In genomic region chr15:40873625-40874561, GRCh38 we compare ENCODE assay signal across 1 cellular context.
TF ChIP-seq lines count a peak whose summit lies in the region.

TSS of gene RHOV (minus strand) at chr15:40874234. CDS start at chr15:40874139, 95 bp downstream.

TF ChIP-seq in HepG2, 621 proteins besides CTCF, POLR2A, EP300 and RAD21 (continued from another document and continues in another):
- TF ChIP-seq, protein P1, sequence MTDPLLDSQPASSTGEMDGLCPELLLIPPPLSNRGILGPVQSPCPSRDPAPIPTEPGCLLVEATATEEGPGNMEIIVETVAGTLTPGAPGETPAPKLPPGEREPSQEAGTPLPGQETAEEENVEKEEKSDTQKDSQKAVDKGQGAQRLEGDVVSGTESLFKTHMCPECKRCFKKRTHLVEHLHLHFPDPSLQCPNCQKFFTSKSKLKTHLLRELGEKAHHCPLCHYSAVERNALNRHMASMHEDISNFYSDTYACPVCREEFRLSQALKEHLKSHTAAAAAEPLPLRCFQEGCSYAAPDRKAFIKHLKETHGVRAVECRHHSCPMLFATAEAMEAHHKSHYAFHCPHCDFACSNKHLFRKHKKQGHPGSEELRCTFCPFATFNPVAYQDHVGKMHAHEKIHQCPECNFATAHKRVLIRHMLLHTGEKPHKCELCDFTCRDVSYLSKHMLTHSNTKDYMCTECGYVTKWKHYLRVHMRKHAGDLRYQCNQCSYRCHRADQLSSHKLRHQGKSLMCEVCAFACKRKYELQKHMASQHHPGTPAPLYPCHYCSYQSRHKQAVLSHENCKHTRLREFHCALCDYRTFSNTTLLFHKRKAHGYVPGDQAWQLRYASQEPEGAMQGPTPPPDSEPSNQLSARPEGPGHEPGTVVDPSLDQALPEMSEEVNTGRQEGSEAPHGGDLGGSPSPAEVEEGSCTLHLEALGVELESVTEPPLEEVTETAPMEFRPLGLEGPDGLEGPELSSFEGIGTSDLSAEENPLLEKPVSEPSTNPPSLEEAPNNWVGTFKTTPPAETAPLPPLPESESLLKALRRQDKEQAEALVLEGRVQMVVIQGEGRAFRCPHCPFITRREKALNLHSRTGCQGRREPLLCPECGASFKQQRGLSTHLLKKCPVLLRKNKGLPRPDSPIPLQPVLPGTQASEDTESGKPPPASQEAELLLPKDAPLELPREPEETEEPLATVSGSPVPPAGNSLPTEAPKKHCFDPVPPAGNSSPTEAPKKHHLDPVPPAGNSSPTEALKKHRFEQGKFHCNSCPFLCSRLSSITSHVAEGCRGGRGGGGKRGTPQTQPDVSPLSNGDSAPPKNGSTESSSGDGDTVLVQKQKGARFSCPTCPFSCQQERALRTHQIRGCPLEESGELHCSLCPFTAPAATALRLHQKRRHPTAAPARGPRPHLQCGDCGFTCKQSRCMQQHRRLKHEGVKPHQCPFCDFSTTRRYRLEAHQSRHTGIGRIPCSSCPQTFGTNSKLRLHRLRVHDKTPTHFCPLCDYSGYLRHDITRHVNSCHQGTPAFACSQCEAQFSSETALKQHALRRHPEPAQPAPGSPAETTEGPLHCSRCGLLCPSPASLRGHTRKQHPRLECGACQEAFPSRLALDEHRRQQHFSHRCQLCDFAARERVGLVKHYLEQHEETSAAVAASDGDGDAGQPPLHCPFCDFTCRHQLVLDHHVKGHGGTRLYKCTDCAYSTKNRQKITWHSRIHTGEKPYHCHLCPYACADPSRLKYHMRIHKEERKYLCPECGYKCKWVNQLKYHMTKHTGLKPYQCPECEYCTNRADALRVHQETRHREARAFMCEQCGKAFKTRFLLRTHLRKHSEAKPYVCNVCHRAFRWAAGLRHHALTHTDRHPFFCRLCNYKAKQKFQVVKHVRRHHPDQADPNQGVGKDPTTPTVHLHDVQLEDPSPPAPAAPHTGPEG (CRISPR knock-in tag; IDR thresholded peaks at IDR 0.05) = 0 out of 2 replicates have a peak, but pooled peaks have one; percentile 59
- TF ChIP-seq NFKB2 (CRISPR knock-in tag; IDR thresholded peaks at IDR 0.05; ENCODE audit: borderline replicate concordance) = peak; percentile 51; the same call in 1 of the 2 replicates
- no peak for TF ChIP-seq PRDM10 (CRISPR knock-in tag; IDR thresholded peaks at IDR 0.05; ENCODE audit: low read depth)
- TF ChIP-seq TGIF2 (CRISPR knock-in tag; IDR thresholded peaks at IDR 0.05) = no peak
- no peak for TF ChIP-seq ZNF33A (CRISPR knock-in tag; IDR thresholded peaks at IDR 0.05; ENCODE audit: borderline replicate concordance)
- no peak for TF ChIP-seq ZNF225 (CRISPR knock-in tag; IDR thresholded peaks at IDR 0.05)
- no peak for TF ChIP-seq JUN (CRISPR knock-in tag; IDR thresholded peaks at IDR 0.05)
- TF ChIP-seq ZNF337 (CRISPR knock-in tag; IDR thresholded peaks at IDR 0.05; ENCODE audit: borderline replicate concordance, low read depth) = no peak
- TF ChIP-seq ZNF670 (CRISPR knock-in tag; IDR thresholded peaks at IDR 0.05; ENCODE audit: borderline replicate concordance) = no peak
- TF ChIP-seq SIX1 (CRISPR knock-in tag; IDR thresholded peaks at IDR 0.05; ENCODE audit: borderline replicate concordance) = no peak
- TF ChIP-seq ARNT2 (CRISPR knock-in tag; IDR thresholded peaks at IDR 0.05; ENCODE audit: low read depth) = 0 out of 2 replicates have a peak, but pooled peaks have one; percentile 46
- TF ChIP-seq ZNF644 (CRISPR knock-in tag; IDR thresholded peaks at IDR 0.05; ENCODE audit: low read depth) = no peak
- TF ChIP-seq ZNF34 (CRISPR knock-in tag; IDR thresholded peaks at IDR 0.05; ENCODE audit: borderline replicate concordance) = no peak
- no peak for TF ChIP-seq POLR2AphosphoS5 (IDR thresholded peaks at IDR 0.05; ENCODE audit: low read depth, low read length)
- no peak for TF ChIP-seq RXRA (CRISPR knock-in tag; IDR thresholded peaks at IDR 0.05)
- TF ChIP-seq ZC3H13 (CRISPR knock-in tag; IDR thresholded peaks at IDR 0.05) = peak; percentile 46; the same call in 1 of the 2 replicates
- no peak for TF ChIP-seq MAFK (conservative IDR thresholded peaks at IDR 0.05 in 1 of 2, IDR thresholded peaks at IDR 0.05 in 1 of 2; ENCODE audit: low read length in 2 of 2)
- TF ChIP-seq ZNF329 (CRISPR knock-in tag; IDR thresholded peaks at IDR 0.05; ENCODE audit: low read depth) = no peak
- TF ChIP-seq SP2 (CRISPR knock-in tag; IDR thresholded peaks at IDR 0.05) = no peak
- TF ChIP-seq ZNF790 (CRISPR knock-in tag; IDR thresholded peaks at IDR 0.05; ENCODE audit: borderline replicate concordance) = no peak
- TF ChIP-seq ZNF589 (CRISPR knock-in tag; conservative IDR thresholded peaks at IDR 0.05) = no peak
- TF ChIP-seq, protein P2, sequence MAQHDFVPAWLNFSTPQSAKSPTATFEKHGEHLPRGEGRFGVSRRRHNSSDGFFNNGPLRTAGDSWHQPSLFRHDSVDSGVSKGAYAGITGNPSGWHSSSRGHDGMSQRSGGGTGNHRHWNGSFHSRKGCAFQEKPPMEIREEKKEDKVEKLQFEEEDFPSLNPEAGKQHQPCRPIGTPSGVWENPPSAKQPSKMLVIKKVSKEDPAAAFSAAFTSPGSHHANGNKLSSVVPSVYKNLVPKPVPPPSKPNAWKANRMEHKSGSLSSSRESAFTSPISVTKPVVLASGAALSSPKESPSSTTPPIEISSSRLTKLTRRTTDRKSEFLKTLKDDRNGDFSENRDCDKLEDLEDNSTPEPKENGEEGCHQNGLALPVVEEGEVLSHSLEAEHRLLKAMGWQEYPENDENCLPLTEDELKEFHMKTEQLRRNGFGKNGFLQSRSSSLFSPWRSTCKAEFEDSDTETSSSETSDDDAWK (CRISPR knock-in tag; IDR thresholded peaks at IDR 0.05) = no peak
- no peak for TF ChIP-seq ZFP62 (CRISPR knock-in tag; IDR thresholded peaks at IDR 0.05)
- TF ChIP-seq NAIF1 (CRISPR knock-in tag; IDR thresholded peaks at IDR 0.05; ENCODE audit: borderline replicate concordance) = no peak
- no peak for TF ChIP-seq ZNF224 (CRISPR knock-in tag; IDR thresholded peaks at IDR 0.05)
- no peak for TF ChIP-seq NFYB (CRISPR knock-in tag; IDR thresholded peaks at IDR 0.05)
- no peak for TF ChIP-seq KDM1A (CRISPR knock-in tag; IDR thresholded peaks at IDR 0.05)
- no peak for TF ChIP-seq ZNF839 (CRISPR knock-in tag; IDR thresholded peaks at IDR 0.05; ENCODE audit: borderline replicate concordance)
- TF ChIP-seq, protein P3, sequence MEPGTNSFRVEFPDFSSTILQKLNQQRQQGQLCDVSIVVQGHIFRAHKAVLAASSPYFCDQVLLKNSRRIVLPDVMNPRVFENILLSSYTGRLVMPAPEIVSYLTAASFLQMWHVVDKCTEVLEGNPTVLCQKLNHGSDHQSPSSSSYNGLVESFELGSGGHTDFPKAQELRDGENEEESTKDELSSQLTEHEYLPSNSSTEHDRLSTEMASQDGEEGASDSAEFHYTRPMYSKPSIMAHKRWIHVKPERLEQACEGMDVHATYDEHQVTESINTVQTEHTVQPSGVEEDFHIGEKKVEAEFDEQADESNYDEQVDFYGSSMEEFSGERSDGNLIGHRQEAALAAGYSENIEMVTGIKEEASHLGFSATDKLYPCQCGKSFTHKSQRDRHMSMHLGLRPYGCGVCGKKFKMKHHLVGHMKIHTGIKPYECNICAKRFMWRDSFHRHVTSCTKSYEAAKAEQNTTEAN (CRISPR knock-in tag; conservative IDR thresholded peaks at IDR 0.05) = peak; percentile 43; the same call in 1 of the 2 replicates
- 0 out of 2 replicates have a peak, but pooled peaks have one; percentile 27 for TF ChIP-seq ZNF205 (CRISPR knock-in tag; IDR thresholded peaks at IDR 0.05)
- TF ChIP-seq HNF4A (CRISPR knock-in tag; IDR thresholded peaks at IDR 0.05) = no peak
- no peak for TF ChIP-seq CREBL2 (CRISPR knock-in tag; IDR thresholded peaks at IDR 0.05; ENCODE audit: borderline replicate concordance)
- no peak for TF ChIP-seq MED8 (CRISPR knock-in tag; IDR thresholded peaks at IDR 0.05; ENCODE audit: insufficient replicate concordance)
- peak; percentile 76; the same call in 1 of the 2 replicates for TF ChIP-seq ZBTB7B (CRISPR knock-in tag; IDR thresholded peaks at IDR 0.05)
- 0 out of 2 replicates have a peak, but pooled peaks have one; percentile 37 for TF ChIP-seq ZNF501 (CRISPR knock-in tag; IDR thresholded peaks at IDR 0.05)
- TF ChIP-seq, protein P4, sequence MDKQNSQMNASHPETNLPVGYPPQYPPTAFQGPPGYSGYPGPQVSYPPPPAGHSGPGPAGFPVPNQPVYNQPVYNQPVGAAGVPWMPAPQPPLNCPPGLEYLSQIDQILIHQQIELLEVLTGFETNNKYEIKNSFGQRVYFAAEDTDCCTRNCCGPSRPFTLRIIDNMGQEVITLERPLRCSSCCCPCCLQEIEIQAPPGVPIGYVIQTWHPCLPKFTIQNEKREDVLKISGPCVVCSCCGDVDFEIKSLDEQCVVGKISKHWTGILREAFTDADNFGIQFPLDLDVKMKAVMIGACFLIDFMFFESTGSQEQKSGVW (CRISPR knock-in tag; IDR thresholded peaks at IDR 0.05; ENCODE audit: borderline replicate concordance) = no peak
- TF ChIP-seq ZNF788 (CRISPR knock-in tag; IDR thresholded peaks at IDR 0.05; ENCODE audit: borderline replicate concordance) = peak; percentile 42; the same call in 1 of the 2 replicates
- no peak for TF ChIP-seq SSRP1 (CRISPR knock-in tag; IDR thresholded peaks at IDR 0.05)
- TF ChIP-seq ZNF274 (CRISPR knock-in tag; IDR thresholded peaks at IDR 0.05) = no peak
- TF ChIP-seq, protein P5, sequence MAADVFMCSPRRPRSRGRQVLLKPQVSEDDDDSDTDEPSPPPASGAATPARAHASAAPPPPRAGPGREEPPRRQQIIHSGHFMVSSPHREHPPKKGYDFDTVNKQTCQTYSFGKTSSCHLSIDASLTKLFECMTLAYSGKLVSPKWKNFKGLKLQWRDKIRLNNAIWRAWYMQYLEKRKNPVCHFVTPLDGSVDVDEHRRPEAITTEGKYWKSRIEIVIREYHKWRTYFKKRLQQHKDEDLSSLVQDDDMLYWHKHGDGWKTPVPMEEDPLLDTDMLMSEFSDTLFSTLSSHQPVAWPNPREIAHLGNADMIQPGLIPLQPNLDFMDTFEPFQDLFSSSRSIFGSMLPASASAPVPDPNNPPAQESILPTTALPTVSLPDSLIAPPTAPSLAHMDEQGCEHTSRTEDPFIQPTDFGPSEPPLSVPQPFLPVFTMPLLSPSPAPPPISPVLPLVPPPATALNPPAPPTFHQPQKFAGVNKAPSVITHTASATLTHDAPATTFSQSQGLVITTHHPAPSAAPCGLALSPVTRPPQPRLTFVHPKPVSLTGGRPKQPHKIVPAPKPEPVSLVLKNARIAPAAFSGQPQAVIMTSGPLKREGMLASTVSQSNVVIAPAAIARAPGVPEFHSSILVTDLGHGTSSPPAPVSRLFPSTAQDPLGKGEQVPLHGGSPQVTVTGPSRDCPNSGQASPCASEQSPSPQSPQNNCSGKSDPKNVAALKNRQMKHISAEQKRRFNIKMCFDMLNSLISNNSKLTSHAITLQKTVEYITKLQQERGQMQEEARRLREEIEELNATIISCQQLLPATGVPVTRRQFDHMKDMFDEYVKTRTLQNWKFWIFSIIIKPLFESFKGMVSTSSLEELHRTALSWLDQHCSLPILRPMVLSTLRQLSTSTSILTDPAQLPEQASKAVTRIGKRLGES (CRISPR knock-in tag; IDR thresholded peaks at IDR 0.05; ENCODE audit: borderline replicate concordance) = no peak
- peak; percentile 63 for TF ChIP-seq ZFY (CRISPR knock-in tag; IDR thresholded peaks at IDR 0.05)
- no peak for TF ChIP-seq REPIN1 (CRISPR knock-in tag; IDR thresholded peaks at IDR 0.05; ENCODE audit: borderline replicate concordance, low read depth)
- no peak for TF ChIP-seq ZNF441 (CRISPR knock-in tag; IDR thresholded peaks at IDR 0.05; ENCODE audit: borderline replicate concordance)
- TF ChIP-seq RELA (CRISPR knock-in tag; IDR thresholded peaks at IDR 0.05) = no peak
- no peak for TF ChIP-seq PTBP1 (IDR thresholded peaks at IDR 0.05; ENCODE audit: low read depth, low read length, poor library complexity, severe bottlenecking)
- no peak for TF ChIP-seq ZBTB4 (CRISPR knock-in tag; IDR thresholded peaks at IDR 0.05; ENCODE audit: borderline replicate concordance)
- no peak for TF ChIP-seq ZBTB38 (CRISPR knock-in tag; IDR thresholded peaks at IDR 0.05)
- TF ChIP-seq CEBPG (CRISPR knock-in tag; IDR thresholded peaks at IDR 0.05) = no peak
